ENCODE assay signal across 10 cellular contexts in genomic region chr1:45954401-45954847, GRCh38.
DNase-seq lines count a peak whose midpoint lies in the region; TF ChIP-seq lines count a peak whose summit lies in the region.
"Had no signal": no experiment of that assay in that cellular context is flagged by ENCODE, and none has a peak within 500 bp of the region (broad histone marks: within the 10 kb centered on the region; RNA-seq: fewer than 3 reads in every experiment).

No MANE protein-coding gene starts in this region.

- H3K4me1 ChIP-seq in osteoblast (ENCODE audit: insufficient read depth, low read length) = peaks cover 19% of the 10 kb centered on the region

- no peak overlapping the region for H3K4me3 ChIP-seq in osteoblast (ENCODE audit: insufficient read depth, low read length)
- H3K4me3 ChIP-seq in dorsolateral prefrontal cortex = no peak overlapping the region
- H3K4me3 ChIP-seq: GM12878, thyroid gland had no signal

- H4K20me1 ChIP-seq in osteoblast (ENCODE audit: insufficient read depth, low read length) = no peaks in the 10 kb centered on the region

- no peak for TF ChIP-seq CTCF in osteoblast (IDR thresholded peaks at IDR 0.05; ENCODE audit: extremely low read depth, low read depth, low read length)
- TF ChIP-seq CTCF in dorsolateral prefrontal cortex (IDR thresholded peaks at IDR 0.05 in 54 of 56, conservative IDR thresholded peaks at IDR 0.05 in 2 of 56; ENCODE audit: low read depth in 1 of 56, partially characterized antibody in 56 of 56) = no peak

- H3K27ac ChIP-seq in osteoblast (ENCODE audit: low read depth, low read length) (peak overlapping the region; percentile 35), dorsolateral prefrontal cortex (no peak overlapping the region)
- H3K27ac ChIP-seq: thyroid gland had no signal

- no peaks in the 10 kb centered on the region for H3K27me3 ChIP-seq in osteoblast (ENCODE audit: insufficient read depth, low read length)
- H3K27me3 ChIP-seq in dorsolateral prefrontal cortex = no peaks in the 10 kb centered on the region
- H3K27me3 ChIP-seq: thyroid gland had no signal

- DNase-seq in Daoy (ENCODE audit: low read depth) (peak; percentile 41), RPMI7951 (ENCODE audit: low read depth) (peak; percentile 72), fibroblast of the conjunctiva (ENCODE audit: low read depth) (peak; percentile 93), osteoblast (ENCODE audit: insufficient read length, low spot score, missing footprints) (no peak), NCI-H1417 treated with DMSO at 0.1 percent for 48 hours (lab: John Stamatoyannopoulos, UW) (no peak), T-helper 1 cell (no peak), dorsolateral prefrontal cortex (no peak), HuH-7.5 (ENCODE audit: low spot score) (no peak)
- DNase-seq: thyroid gland had no signal

- no peaks in the 10 kb centered on the region for H3K9me3 ChIP-seq in osteoblast (ENCODE audit: low read depth, low read length)
- H3K9me3 ChIP-seq: thyroid gland had no signal

- peaks cover 5% of the 10 kb centered on the region for H3K79me2 ChIP-seq in osteoblast (ENCODE audit: insufficient read depth, low read length)

- no peaks in the 10 kb centered on the region for H3K36me3 ChIP-seq in osteoblast (ENCODE audit: insufficient read depth, low read length)
- H3K36me3 ChIP-seq: thyroid gland had no signal

- peak overlapping the region; percentile 29 for H3K4me2 ChIP-seq in osteoblast (ENCODE audit: insufficient read depth, low read length)

- intact Hi-C loops in dorsolateral prefrontal cortex (cut with DNase I) = no loop called here

- no peak overlapping the region for H2AFZ ChIP-seq in osteoblast (ENCODE audit: low read length)

Comparison
In these comparisons a context has a peak if more than half of its experiments do, and no peak if none do; other contexts are left out.
1. DNase-seq: peak in Daoy (single experiment), RPMI7951 (single experiment) and fibroblast of the conjunctiva (single experiment); none in osteoblast (single experiment), NCI-H1417 treated with DMSO at 0.1 percent for 48 hours (single experiment), T-helper 1 cell (0 of 5), dorsolateral prefrontal cortex (0 of 10) and HuH-7.5 (single experiment).